Comparison of ENCODE assay signal across 8 cellular contexts in the genomic region with DNA sequence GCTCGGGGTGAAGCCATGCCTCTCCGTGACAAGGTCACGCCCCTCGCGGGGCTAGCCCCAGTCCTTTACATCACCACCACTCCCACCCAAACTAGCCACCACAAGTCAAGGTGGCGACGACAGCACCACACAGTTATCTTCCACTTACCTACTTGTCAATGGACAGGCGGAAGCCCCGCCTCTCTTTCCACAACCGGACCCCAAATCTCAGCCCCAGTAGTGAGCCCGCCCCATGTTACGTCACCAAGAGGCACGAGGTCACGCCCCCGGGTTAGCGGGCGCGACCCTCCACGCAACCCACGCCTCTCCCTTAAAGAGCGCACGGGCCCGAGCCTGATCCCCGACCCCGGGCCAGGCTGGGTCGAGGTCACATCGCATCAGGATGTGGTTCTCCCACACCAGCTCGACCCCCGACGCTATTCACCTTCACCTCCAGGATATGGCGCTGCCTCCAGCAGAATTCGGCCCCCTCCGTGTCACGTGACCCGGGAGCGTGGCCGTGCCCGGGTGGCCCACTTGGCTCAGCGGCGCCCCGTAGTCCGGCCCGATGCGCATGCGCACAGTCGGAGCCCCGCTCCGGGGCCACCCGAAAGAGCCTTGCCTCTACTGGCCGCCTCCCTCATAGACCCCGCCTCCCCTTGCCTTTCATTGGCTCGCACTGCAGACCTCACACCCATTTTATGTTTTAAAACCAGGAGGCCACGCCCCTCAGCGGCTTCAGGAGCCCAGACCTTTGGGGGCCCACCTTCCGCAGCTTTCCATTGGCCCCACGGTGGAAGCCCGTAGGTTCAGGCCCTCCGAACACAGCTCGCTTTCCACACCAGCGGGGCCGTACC. TPM values are rescaled to one million over a fixed set of nuclear protein-coding genes. Genes with fewer than 3 reads are reported as not detected.
DNase-seq lines count a peak whose midpoint lies in the region; ATAC-seq and TF ChIP-seq lines count a peak whose summit lies in the region.

No MANE protein-coding gene starts in this region.

- in situ Hi-C loops in Panc1 (cut with HindIII; ENCODE audit: low pct_unique_long_range_greater_than_20kb, low sequenced_read_pairs) = no loop called here

- H3K4me1 Mint-ChIP-seq in activated T-cell treated with anti-CD3 and anti-CD28 coated beads, Interleukin-2, amount 50 U/mL, for 72 hours (ENCODE audit: low read depth) = peaks cover 27% of the 10 kb centered on the region

- DNase-seq in DND-41 (peak; percentile 99), Panc1 (ENCODE audit: low read depth, low spot score) (peak; percentile 82), esophagus muscularis mucosa (ENCODE audit: extremely low spot score) (peak; percentile 99)
- peak; percentile 99 for DNase-seq in activated T-cell treated with anti-CD3 and anti-CD28 coated beads, Interleukin-2, amount 50 U/mL, for 72 hours
- peak; percentile 92 to 95 for DNase-seq in stimulated activated CD8-positive, alpha-beta memory T cell treated with anti-CD3 and anti-CD28 coated beads, Interleukin-7, amount 100 ng/mL, for 1 hour (ENCODE audit: low read depth in 2 of 2)

- ATAC-seq in DND-41 (ENCODE audit: insufficient read depth, low read depth) (peak; percentile 92), GM21786 (IDR thresholded peaks at IDR 0.05; ENCODE audit: unreplicated experiment) (peak; percentile 82), Panc1 (peak; percentile 97)
- ATAC-seq in activated T-cell treated with anti-CD3 and anti-CD28 coated beads, Interleukin-2, amount 50 U/mL, for 72 hours (replicated peaks in 1 of 2) = peak; percentile 93 to 94

- H3K4me1 ChIP-seq in DND-41 (ENCODE audit: insufficient read depth, low read length) = peaks cover 32% of the 10 kb centered on the region
- peaks cover 4% of the 10 kb centered on the region for H3K4me1 ChIP-seq in KMS-11 (ENCODE audit: low read depth, poor library complexity, severe bottlenecking)
- peaks cover 11% of the 10 kb centered on the region for H3K4me1 ChIP-seq in Panc1 (ENCODE audit: control insufficient read depth, insufficient read depth, low read length)
- peaks cover 19 to 30% (median 29%) of the 10 kb centered on the region in 4 donors for H3K4me1 ChIP-seq in esophagus muscularis mucosa
- H3K4me1 ChIP-seq in muscle layer of colon (ENCODE audit: insufficient read depth, low read length) = peaks cover 18% of the 10 kb centered on the region

- BruUV-seq in Panc1 (replicated peaks; lab: Mats Ljungman, UMichigan) = TSS peak; percentile 76

- whole genome bisulfite sequencing in esophagus muscularis mucosa = under 1% methylated on average over 22 of the region's 61 CpGs

- TF ChIP-seq POLR2A in esophagus muscularis mucosa (IDR thresholded peaks at IDR 0.05; ENCODE audit: low read depth) = peak; percentile 15

- CTCF ChIA-PET in Panc1 (lab: Charles Lee) = no interaction called here

- peak; percentile 39 for TF ChIP-seq CTCF in DND-41 (IDR thresholded peaks at IDR 0.05; ENCODE audit: borderline replicate concordance, extremely low read depth, low read length, poor library complexity, severe bottlenecking)
- TF ChIP-seq CTCF in KMS-11 (conservative IDR thresholded peaks at IDR 0.05; ENCODE audit: low read depth, low read length) = no peak
- no peak for TF ChIP-seq CTCF in Panc1 (IDR thresholded peaks at IDR 0.05)
- TF ChIP-seq CTCF in esophagus muscularis mucosa (IDR thresholded peaks at IDR 0.05) = peak in 2 of 3 experiments; percentile 9 to 31

- intact Hi-C loops in Panc1 (cut with micrococcal nuclease; ENCODE audit: unreplicated experiment) (no loop called here), esophagus muscularis mucosa (cut with DNase I) (loop anchor here (2.0 kb wide), 1 partner anchor 19 kb away; a partner anchor contains a TSS)

- H3K79me2 ChIP-seq in DND-41 (ENCODE audit: insufficient read depth, low read length) = peaks cover 18% of the 10 kb centered on the region
- H3K79me2 ChIP-seq in KMS-11 (ENCODE audit: insufficient read depth, low read depth) = no peaks in the 10 kb centered on the region

- H3K4me3 ChIP-seq in DND-41 (ENCODE audit: low read depth in 1 of 2, low read length in 2 of 2) (peak overlapping the region; percentile 44 to 85), KMS-11 (IDR thresholded peaks at IDR 0.05; ENCODE audit: insufficient read depth, low read depth, low read length) (no peak overlapping the region), Panc1 (ENCODE audit: low read depth in 2 of 2, low read length in 2 of 2) (peak overlapping the region; percentile 64 to 81), esophagus muscularis mucosa (peak overlapping the region; percentile 66 to 95 (median 77)), muscle layer of colon (ENCODE audit: low read depth in 1 of 2, low read length in 2 of 2) (peak overlapping the region; percentile 88 to 96)

- no peaks in the 10 kb centered on the region for H3K27me3 Mint-ChIP-seq in activated T-cell treated with anti-CD3 and anti-CD28 coated beads, Interleukin-2, amount 50 U/mL, for 72 hours (ENCODE audit: low read depth)

- H3K4me2 ChIP-seq in DND-41 (ENCODE audit: insufficient read depth, low read length) (peak overlapping the region; percentile 89), KMS-11 (peak overlapping the region; percentile 84)

- H2AFZ ChIP-seq in DND-41 (ENCODE audit: low read depth, low read length) (peak overlapping the region; percentile 95), KMS-11 (ENCODE audit: low read depth) (peak overlapping the region; percentile 97)

- peak overlapping the region; percentile 97 for H3K27ac Mint-ChIP-seq in activated T-cell treated with anti-CD3 and anti-CD28 coated beads, Interleukin-2, amount 50 U/mL, for 72 hours

- no peaks in the 10 kb centered on the region for H3K9me3 ChIP-seq in DND-41 (ENCODE audit: insufficient read depth, low read length, severe bottlenecking)
- H3K9me3 ChIP-seq in Panc1 (ENCODE audit: control insufficient read depth, insufficient read depth, low read depth, low read length) = no peaks in the 10 kb centered on the region
- no peaks in the 10 kb centered on the region for H3K9me3 ChIP-seq in esophagus muscularis mucosa
- no peaks in the 10 kb centered on the region for H3K9me3 ChIP-seq in muscle layer of colon (ENCODE audit: low read length)

- H3K27ac ChIP-seq in DND-41 (ENCODE audit: low read length) (peak overlapping the region; percentile 90), KMS-11 (peak overlapping the region; percentile 74), Panc1 (ENCODE audit: low read length) (peak overlapping the region; percentile 89), esophagus muscularis mucosa (replicated peaks in 1 of 4) (peak overlapping the region; percentile 85 to 95 (median 94)), muscle layer of colon (ENCODE audit: low read depth, low read length) (peak overlapping the region; percentile 99)

- peak overlapping the region; percentile 92 for H3K4me3 Mint-ChIP-seq in activated T-cell treated with anti-CD3 and anti-CD28 coated beads, Interleukin-2, amount 50 U/mL, for 72 hours

- H3K36me3 ChIP-seq in DND-41 (ENCODE audit: insufficient read depth, low read length) (peaks cover 24% of the 10 kb centered on the region), KMS-11 (ENCODE audit: insufficient read depth) (no peaks in the 10 kb centered on the region), Panc1 (ENCODE audit: control insufficient read depth, insufficient read depth, low read length) (no peaks in the 10 kb centered on the region), esophagus muscularis mucosa (peaks cover 9 to 30% (median 28%) of the 10 kb centered on the region in 4 donors), muscle layer of colon (ENCODE audit: insufficient read depth, low read length) (peaks cover 21% of the 10 kb centered on the region)

- POLR2A ChIA-PET in Panc1 (lab: Charles Lee) = no interaction called here

- no peaks in the 10 kb centered on the region for H3K9me3 Mint-ChIP-seq in activated T-cell treated with anti-CD3 and anti-CD28 coated beads, Interleukin-2, amount 50 U/mL, for 72 hours

- H3K27me3 ChIP-seq in DND-41 (ENCODE audit: insufficient read depth, low read length, poor library complexity) = peaks cover 3% of the 10 kb centered on the region
- peaks cover 11% of the 10 kb centered on the region; the same call in 1 of the 2 replicates for H3K27me3 ChIP-seq in KMS-11 (ENCODE audit: insufficient read depth, low read depth)
- H3K27me3 ChIP-seq in Panc1 (ENCODE audit: control insufficient read depth, insufficient read depth, low read length) = no peaks in the 10 kb centered on the region
- H3K27me3 ChIP-seq in esophagus muscularis mucosa = no peaks in the 10 kb centered on the region
- no peaks in the 10 kb centered on the region for H3K27me3 ChIP-seq in muscle layer of colon (ENCODE audit: control insufficient read depth in 1 of 2, insufficient read depth in 2 of 2, low read length in 2 of 2)

- H4K20me1 ChIP-seq in DND-41 (ENCODE audit: insufficient read depth, low read length) (peaks cover 9% of the 10 kb centered on the region; the same call in 1 of the 2 replicates), KMS-11 (ENCODE audit: insufficient read depth) (no peaks in the 10 kb centered on the region)

- H3K9ac ChIP-seq in DND-41 (ENCODE audit: low read depth, low read length) (peak overlapping the region; percentile 74), KMS-11 (peak overlapping the region; percentile 87), muscle layer of colon (ENCODE audit: low read length) (peak overlapping the region; percentile 91)

- peaks cover 6 to 9% of the 10 kb centered on the region in 2 donors for H3K36me3 Mint-ChIP-seq in activated T-cell treated with anti-CD3 and anti-CD28 coated beads, Interleukin-2, amount 50 U/mL, for 72 hours (ENCODE audit: insufficient read depth in 2 of 2)

- no peak for TF ChIP-seq EP300 in esophagus muscularis mucosa (IDR thresholded peaks at IDR 0.05)

RNA-seq across cellular contexts. Expression of a gene that starts 18.2 kb away (rescaled TPM):
- total RNA-seq in Panc1 (2021; ENCODE audit: unreplicated experiment) (47.7 TPM), esophagus muscularis mucosa (100 to 1,000 TPM in 1 of 4 donors, 10 to 100 TPM in 3; 42.8 to 106 (median 77.1) TPM)
- polyA plus RNA-seq in Panc1 (2012; ENCODE audit: insufficient read length) = 74.2 TPM
- total RNA-seq in activated T-cell treated with anti-CD3 and anti-CD28 coated beads, Interleukin-2, amount 50 U/mL, for 72 hours = 1 to 10 TPM; 1.4 to 1.6 TPM

RNA-seq across cellular contexts. Expression of a gene that starts 43.4 kb away (rescaled TPM):
- not detected for total RNA-seq in Panc1 (2021; ENCODE audit: unreplicated experiment)
- polyA plus RNA-seq in Panc1 (2012; ENCODE audit: insufficient read length) = not detected
- not detected for total RNA-seq in activated T-cell treated with anti-CD3 and anti-CD28 coated beads, Interleukin-2, amount 50 U/mL, for 72 hours
- not detected for total RNA-seq in esophagus muscularis mucosa

Comparison
In these comparisons a context has a peak if more than half of its experiments do, and no peak if none do; other contexts are left out.
1. CTCF ChIP-seq: peak in DND-41 (single experiment) and esophagus muscularis mucosa (2 of 3); none in KMS-11 (single experiment) and Panc1 (single experiment).
2. RNA of a gene that starts 18.2 kb away (total RNA-seq): 42.8 to 106 TPM in esophagus muscularis mucosa and 47.7 TPM in Panc1 (single experiment); 1.4 to 1.6 TPM in activated T-cell treated with anti-CD3 and anti-CD28 coated beads, Interleukin-2, amount 50 U/mL, for 72 hours; every median in the first group is over 10 times any median in the second.
3. Peak in every context shown above with its lines, with median percentiles within 50 percentile points of each other: ATAC-seq, DNase-seq, H3K27ac ChIP-seq and H3K9ac ChIP-seq.